Comparison of ENCODE assay signal across 16 cellular contexts in the genomic region with DNA sequence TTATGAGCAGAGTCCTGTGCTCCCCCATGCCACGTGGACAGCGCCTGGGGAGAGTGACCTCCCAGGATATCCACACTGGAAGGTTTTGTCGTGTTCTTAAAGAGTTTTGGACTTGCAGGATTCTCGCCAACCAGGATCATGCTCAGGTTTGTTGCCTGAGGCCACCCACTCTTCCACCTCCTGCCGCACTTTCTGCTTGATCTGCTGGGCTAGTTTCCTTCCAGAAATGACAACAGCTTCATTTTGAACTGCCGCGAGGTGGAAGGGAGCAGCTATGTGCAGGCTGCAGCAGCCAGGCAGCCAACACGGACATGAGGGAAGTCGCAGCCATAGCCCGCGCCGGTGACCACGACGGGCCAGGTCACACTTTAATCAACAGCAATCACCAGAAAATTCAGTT. TPM values are rescaled to one million over a fixed set of nuclear protein-coding genes. Genes with fewer than 3 reads are reported as not detected.
DNase-seq lines count a peak whose midpoint lies in the region; ATAC-seq and TF ChIP-seq lines count a peak whose summit lies in the region.
"Had no signal": no experiment of that assay in that cellular context is flagged by ENCODE, and none has a peak within 500 bp of the region (broad histone marks: within the 10 kb centered on the region; RNA-seq: fewer than 3 reads in every experiment).

No MANE protein-coding gene starts in this region.

- peak overlapping the region; percentile 15 for H2BK12ac ChIP-seq in trophoblast cell (ENCODE audit: low read length)

- TF ChIP-seq POLR2A in breast epithelium (IDR thresholded peaks at IDR 0.05) = no peak

- no peak overlapping the region for H2BK5ac ChIP-seq in trophoblast cell (ENCODE audit: low read depth, low read length, poor library complexity)

- no peak for ATAC-seq in stimulated activated naive B cell treated with anti-CD40 and anti-IgM and Interleukin-4, amounts not matched to agents 10 μg/mL and 1 μg/mL and 100 μg/mL, for 72 hours (replicated peaks)
- ATAC-seq: A549, HCT116 had no signal

- BruUV-seq in MCF 10A (replicated peaks; lab: Mats Ljungman, UMichigan) = no TSS peak

- no peak overlapping the region for H4K8ac ChIP-seq in trophoblast cell (ENCODE audit: low read depth, low read length)

- intact Hi-C loops in breast epithelium (cut with DNase I; ENCODE audit: low total_unique reads) (no loop called here), MCF 10A (cut with micrococcal nuclease) (no loop called here)

- POLR2A ChIA-PET in MCF 10A (lab: Yijun Ruan, JAX) = no interaction called here

- no peaks in the 10 kb centered on the region for H3K27me3 Mint-ChIP-seq in MCF 10A (ENCODE audit: insufficient read depth, unreplicated experiment)
- peaks cover 9 to 10% of the 10 kb centered on the region in 2 donors for H3K27me3 Mint-ChIP-seq in stimulated activated naive B cell treated with anti-CD40 and anti-IgM and Interleukin-4, amounts not matched to agents 10 μg/mL and 1 μg/mL and 100 μg/mL, for 72 hours
- H3K27me3 Mint-ChIP-seq: CD4-positive, alpha-beta T cell had no signal

- DNase-seq in breast epithelium (ENCODE audit: low spot score in 2 of 2) (no peak), MCF 10A (ENCODE audit: unreplicated experiment) (no peak), islet precursor cell (peak; percentile 64), trophoblast cell (peak; percentile 60 to 78), HCEC 1CT (no peak), NCI-H226 (no peak)
- DNase-seq in stimulated activated naive B cell treated with anti-CD40 and anti-IgM and Interleukin-4, amounts not matched to agents 10 μg/mL and 1 μg/mL and 100 μg/mL, for 72 hours = no peak
- DNase-seq: AML-193; Caco-2; CD4-positive, alpha-beta T cell; HFFc6 had no signal

- H3K23ac ChIP-seq in trophoblast cell (ENCODE audit: low read length) = no peak overlapping the region

- H3K4me2 ChIP-seq in trophoblast cell (ENCODE audit: low read length) = no peak overlapping the region
- H3K4me2 ChIP-seq: A549 had no signal

- no peaks in the 10 kb centered on the region for H3K9me3 Mint-ChIP-seq in MCF 10A (ENCODE audit: unreplicated experiment)
- no peaks in the 10 kb centered on the region for H3K9me3 Mint-ChIP-seq in stimulated activated naive B cell treated with anti-CD40 and anti-IgM and Interleukin-4, amounts not matched to agents 10 μg/mL and 1 μg/mL and 100 μg/mL, for 72 hours
- H3K9me3 Mint-ChIP-seq: CD4-positive, alpha-beta T cell; HFFc6; IgD-negative memory B cell had no signal

- H3K4me3 Mint-ChIP-seq in MCF 10A (ENCODE audit: unreplicated experiment) = no peak overlapping the region
- H3K4me3 Mint-ChIP-seq in stimulated activated naive B cell treated with anti-CD40 and anti-IgM and Interleukin-4, amounts not matched to agents 10 μg/mL and 1 μg/mL and 100 μg/mL, for 72 hours = no peak overlapping the region
- H3K4me3 Mint-ChIP-seq: CD4-positive, alpha-beta T cell; HFFc6; IgD-negative memory B cell had no signal

- CTCF ChIA-PET in MCF 10A (lab: Yijun Ruan, JAX) = no interaction called here

- H3K36me3 ChIP-seq in breast epithelium (no peaks in the 10 kb centered on the region), trophoblast cell (ENCODE audit: control insufficient read depth in 1 of 2, insufficient read depth in 2 of 2, low read length in 2 of 2) (no peaks in the 10 kb centered on the region)

- H4K12ac ChIP-seq in trophoblast cell (ENCODE audit: low read depth, low read length) = no peak overlapping the region

- H4K91ac ChIP-seq in trophoblast cell (ENCODE audit: low read depth, low read length) = no peak overlapping the region

- H2AFZ ChIP-seq in trophoblast cell (ENCODE audit: insufficient read depth, low read length, poor library complexity) = no peak overlapping the region

- H3K27ac Mint-ChIP-seq in MCF 10A (ENCODE audit: low read depth, unreplicated experiment) = no peak overlapping the region
- no peak overlapping the region for H3K27ac Mint-ChIP-seq in stimulated activated naive B cell treated with anti-CD40 and anti-IgM and Interleukin-4, amounts not matched to agents 10 μg/mL and 1 μg/mL and 100 μg/mL, for 72 hours
- H3K27ac Mint-ChIP-seq: CD4-positive, alpha-beta T cell; HFFc6; IgD-negative memory B cell had no signal

- H3K9ac ChIP-seq in trophoblast cell (ENCODE audit: low read length) = no peak overlapping the region

- no CpG with 5 or more reads among the region's 14 CpGs for WGBS in trophoblast cell (ENCODE audit: extremely low coverage, insufficient coverage, insufficient read length)

- no peak overlapping the region for H3K18ac ChIP-seq in trophoblast cell (ENCODE audit: low read length)

- H3K4me1 ChIP-seq in breast epithelium = no peaks in the 10 kb centered on the region
- H3K4me1 ChIP-seq in trophoblast cell (ENCODE audit: control insufficient read depth in 1 of 2, insufficient read depth in 2 of 2, low read length in 2 of 2) = peaks cover 5 to 15% of the 10 kb centered on the region in 2 experiments
- H3K4me1 ChIP-seq: A549 had no signal

- H2BK120ac ChIP-seq in trophoblast cell (ENCODE audit: insufficient read depth, low read length, poor library complexity) = no peak overlapping the region

- no peak overlapping the region for H3K27ac ChIP-seq in breast epithelium
- H3K27ac ChIP-seq in trophoblast cell (ENCODE audit: low read depth, low read length) = no peak overlapping the region
- H3K27ac ChIP-seq: 22Rv1, A549, C4-2B had no signal

- H3K27me3 ChIP-seq in breast epithelium (no peaks in the 10 kb centered on the region), trophoblast cell (ENCODE audit: insufficient read depth, low read length) (no peaks in the 10 kb centered on the region)

- H2AK5ac ChIP-seq in trophoblast cell (ENCODE audit: low read length) = no peak overlapping the region

- peaks cover 5% of the 10 kb centered on the region for H3K4me1 Mint-ChIP-seq in MCF 10A (ENCODE audit: insufficient read depth, unreplicated experiment)
- H3K4me1 Mint-ChIP-seq in stimulated activated naive B cell treated with anti-CD40 and anti-IgM and Interleukin-4, amounts not matched to agents 10 μg/mL and 1 μg/mL and 100 μg/mL, for 72 hours = peaks cover 1 to 2% of the 10 kb centered on the region in 2 donors
- H3K4me1 Mint-ChIP-seq: IgD-negative memory B cell had no signal

- peak overlapping the region in 2 of 3 donors; percentile 10 to 37 for H3K4me3 ChIP-seq in breast epithelium
- no peak overlapping the region for H3K4me3 ChIP-seq in trophoblast cell (ENCODE audit: low read depth, low read length)
- H3K4me3 ChIP-seq: A549 had no signal

- no peaks in the 10 kb centered on the region for H3K79me2 ChIP-seq in trophoblast cell (ENCODE audit: control insufficient read depth, insufficient read depth, low read length, poor library complexity)

- peaks cover under 1% of the 10 kb centered on the region for H3K79me1 ChIP-seq in trophoblast cell (ENCODE audit: low read length)

- H3K36me3 Mint-ChIP-seq in MCF 10A (ENCODE audit: insufficient read depth, unreplicated experiment) = no peaks in the 10 kb centered on the region
- peaks cover 0 to 1% of the 10 kb centered on the region in 2 donors for H3K36me3 Mint-ChIP-seq in stimulated activated naive B cell treated with anti-CD40 and anti-IgM and Interleukin-4, amounts not matched to agents 10 μg/mL and 1 μg/mL and 100 μg/mL, for 72 hours

- no peak overlapping the region for H3K4ac ChIP-seq in trophoblast cell (ENCODE audit: low read depth, low read length)

- TF ChIP-seq CTCF in breast epithelium (IDR thresholded peaks at IDR 0.05) (no peak), MCF 10A (IDR thresholded peaks at IDR 0.05; ENCODE audit: unreplicated experiment) (no peak)

- no peak overlapping the region for H3K14ac ChIP-seq in trophoblast cell (ENCODE audit: low read length)

- H3K9me3 ChIP-seq in breast epithelium = no peaks in the 10 kb centered on the region
- H3K9me3 ChIP-seq in trophoblast cell (ENCODE audit: insufficient read depth, low read depth, low read length) = no peaks in the 10 kb centered on the region
- H3K9me3 ChIP-seq: A549, Caco-2 had no signal

RNA-seq across cellular contexts. Expression of a gene that starts 27.7 kb away (rescaled TPM):
- total RNA-seq in breast epithelium = 10 to 100 TPM; 48.8 to 60.0 (median 58.7) TPM
- 204 and 264 TPM in 2 replicates for total RNA-seq in MCF 10A (2022)
- 101 and 113 TPM in 2 replicates for polyA plus RNA-seq in trophoblast cell (2013)

Comparison
In these comparisons a context has a peak if more than half of its experiments do, and no peak if none do; other contexts are left out.
1. DNase-seq: peak in islet precursor cell (single experiment) and trophoblast cell (2 of 2); none in breast epithelium (0 of 2), MCF 10A (single experiment), HCEC 1CT (single experiment), NCI-H226 (single experiment) and stimulated activated naive B cell treated with anti-CD40 and anti-IgM and Interleukin-4, amounts not matched to agents 10 μg/mL and 1 μg/mL and 100 μg/mL, for 72 hours (single experiment).